ENCODE assay signal across 13 cellular contexts in genomic region chr4:22500128-22500611, GRCh38. TPM values are rescaled to one million over a fixed set of nuclear protein-coding genes. Genes with fewer than 3 reads are reported as not detected.
DNase-seq lines count a peak whose midpoint lies in the region; ATAC-seq, FAIRE-seq and TF ChIP-seq lines count a peak whose summit lies in the region.
"Had no signal": no experiment of that assay in that cellular context is flagged by ENCODE, and none has a peak within 500 bp of the region (broad histone marks: within the 10 kb centered on the region; RNA-seq: fewer than 3 reads in every experiment).

No MANE protein-coding gene starts in this region.

- FAIRE-seq in bronchial epithelial cell (lab: Jason Lieb, UNC), result no peak
- FAIRE-seq: GM12892 had no signal

- TF ChIP-seq POLR2A in HCT116 (IDR thresholded peaks at IDR 0.05; ENCODE audit: borderline replicate concordance, extremely low read depth, insufficient read depth, insufficient read length), result no peak

- BruUV-seq in HCT116 (replicated peaks; lab: Mats Ljungman, UMichigan), result no TSS peak

- H2AFZ ChIP-seq in HCT116 (ENCODE audit: low read depth, low read length, poor library complexity, severe bottlenecking), result no peak overlapping the region

- H3K27me3 ChIP-seq in HCT116 (ENCODE audit: insufficient read depth, low read length), result no peaks in the 10 kb centered on the region
- H3K27me3 ChIP-seq in bronchial epithelial cell (ENCODE audit: control insufficient read depth, insufficient read depth, low read length), result no peaks in the 10 kb centered on the region
- no peaks in the 10 kb centered on the region for H3K27me3 ChIP-seq in muscle layer of duodenum (ENCODE audit: low read depth, low read length)

- CTCF ChIA-PET in HCT116 (lab: Charles Lee), result no interaction called here

- H3K4me3 ChIP-seq in HCT116 (replicated peaks in 1 of 2; ENCODE audit: low read depth in 1 of 2, low read length in 2 of 2) (peak overlapping the region in 1 of 2 experiments; percentile 3; a peak in 1 of 4 replicates), bronchial epithelial cell (ENCODE audit: low read depth, low read length) (no peak overlapping the region), muscle layer of duodenum (ENCODE audit: low read depth in 1 of 2, low read length in 2 of 2) (no peak overlapping the region)
- H3K4me3 ChIP-seq: skin epidermis had no signal

- H3K9me3 ChIP-seq in HCT116 (ENCODE audit: control insufficient read depth in 1 of 2, insufficient read depth in 1 of 2, low read depth in 1 of 2, low read length in 2 of 2) (no peaks in the 10 kb centered on the region), muscle layer of duodenum (ENCODE audit: control insufficient read depth in 1 of 2, low read length in 2 of 2) (no peaks in the 10 kb centered on the region)

- DNase-seq in HCT116 (ENCODE audit: low read depth, low spot score) (no peak), NCI-H2081 (lab: John Stamatoyannopoulos, UW) (peak; percentile 70 to 92), bronchial epithelial cell (ENCODE audit: low read depth) (peak; percentile 64), 8988T (no peak), NOMO-1 (lab: John Stamatoyannopoulos, UW; ENCODE audit: unreplicated experiment in 2 of 2) (no peak)
- DNase-seq: CD4-positive, CD25-positive, alpha-beta regulatory T cell; NCI-H1694 treated with DMSO at 0.1 percent for 48 hours; T-helper 17 cell had no signal

- H3K4me2 ChIP-seq in HCT116 (ENCODE audit: low read length), result no peak overlapping the region

- no peak overlapping the region for H3K27ac ChIP-seq in HCT116 (ENCODE audit: low read depth, low read length)
- peak overlapping the region; percentile 32 for H3K27ac ChIP-seq in muscle layer of duodenum (ENCODE audit: low read length)

- TF ChIP-seq CTCF in HCT116 (IDR thresholded peaks at IDR 0.05 in 2 of 3, conservative IDR thresholded peaks at IDR 0.05 in 1 of 3; ENCODE audit: borderline replicate concordance in 1 of 3, insufficient read depth in 1 of 3, low read depth in 2 of 3, low read length in 2 of 3) (no peak), bronchial epithelial cell (IDR thresholded peaks at IDR 0.05; ENCODE audit: insufficient read depth, low read length, severe bottlenecking) (no peak)

- peaks cover 56% of the 10 kb centered on the region for H3K79me2 ChIP-seq in HCT116 (ENCODE audit: insufficient read depth, low read length)

- no peaks in the 10 kb centered on the region for H3K9me2 ChIP-seq in HCT116 (ENCODE audit: insufficient read depth)

- POLR2A ChIA-PET in HCT116 (lab: Charles Lee), result no interaction called here

- peaks cover 0 to 9% of the 10 kb centered on the region in 2 experiments; a peak in 3 of 4 replicates for H3K4me1 ChIP-seq in HCT116 (ENCODE audit: control insufficient read depth in 1 of 2, insufficient read depth in 2 of 2, low read length in 2 of 2)
- peaks cover 0 to 11% of the 10 kb centered on the region in 2 donors for H3K4me1 ChIP-seq in muscle layer of duodenum (ENCODE audit: control insufficient read depth in 1 of 2, insufficient read depth in 2 of 2, low read length in 2 of 2)

- TF ChIP-seq RAD21 in HCT116 (IDR thresholded peaks at IDR 0.05; ENCODE audit: low read depth), result no peak

- intact Hi-C loops in HCT116 (cut with micrococcal nuclease), result no loop called here

- H3K36me3 ChIP-seq in HCT116 (ENCODE audit: control insufficient read depth in 1 of 2, insufficient read depth in 2 of 2, low read length in 2 of 2), result no peaks in the 10 kb centered on the region
- H3K36me3 ChIP-seq in bronchial epithelial cell (ENCODE audit: control insufficient read depth, insufficient read depth, low read length), result no peaks in the 10 kb centered on the region
- no peaks in the 10 kb centered on the region for H3K36me3 ChIP-seq in muscle layer of duodenum (ENCODE audit: control insufficient read depth in 1 of 2, insufficient read depth in 2 of 2, low read length in 2 of 2)

- peak overlapping the region; percentile 22; the same call in 1 of the 2 replicates for H3K9ac ChIP-seq in HCT116 (ENCODE audit: low read length)

- ATAC-seq in HCT116, result peak; percentile 28; the same call in 1 of the 2 replicates
- no peak for ATAC-seq in GM21367 (IDR thresholded peaks at IDR 0.05; ENCODE audit: unreplicated experiment)
- ATAC-seq in GM19467 (IDR thresholded peaks at IDR 0.05; ENCODE audit: unreplicated experiment), result no peak
- ATAC-seq: T-helper 17 cell had no signal

- no peaks in the 10 kb centered on the region; the same call in 1 of the 2 replicates for H4K20me1 ChIP-seq in HCT116 (ENCODE audit: insufficient read depth)

- RAD21 ChIA-PET in HCT116 (lab: Charles Lee; ENCODE audit: low non-redundant PET in 1 of 2, low total read pairs in 2 of 2, uncharacterized antibody in 2 of 2, unreplicated experiment in 2 of 2), result no interaction called here

TF ChIP-seq in HCT116, 20 proteins besides CTCF, POLR2A, EP300 and RAD21:
- TF ChIP-seq MAX (IDR thresholded peaks at IDR 0.05), result no peak
- TF ChIP-seq POLR2AphosphoS5 (IDR thresholded peaks at IDR 0.05; ENCODE audit: low read depth, low read length), result no peak
- TF ChIP-seq SRF (IDR thresholded peaks at IDR 0.05; ENCODE audit: low read depth), result 0 out of 2 replicates have a peak, but pooled peaks have one; percentile 28
- no peak for TF ChIP-seq YY1 (IDR thresholded peaks at IDR 0.05; ENCODE audit: extremely low read depth, insufficient replicate concordance, low read depth, low read length)
- no peak for TF ChIP-seq FOSL1 (IDR thresholded peaks at IDR 0.05; ENCODE audit: low read depth)
- TF ChIP-seq SP1 (IDR thresholded peaks at IDR 0.05; ENCODE audit: low read depth), result 0 out of 2 replicates have a peak, but pooled peaks have one; percentile 36
TF ChIP-seq in HCT116: peak in this region for 2.

RNA-seq across cellular contexts. Expression of gene ADGRA3, which starts 15.7 kb away (rescaled TPM):
- total RNA-seq in HCT116 (2021; ENCODE audit: unreplicated experiment) (43.0 TPM), bronchial epithelial cell (24.2 and 34.2 TPM in 2 replicates)
- 18.3 and 20.5 TPM in 2 replicates for polyA plus RNA-seq in HCT116 (2012)

Comparison
In these comparisons a context has a peak if more than half of its experiments do, and no peak if none do; other contexts are left out.
1. DNase-seq: peak in NCI-H2081 (2 of 2) and bronchial epithelial cell (single experiment); none in HCT116 (single experiment), 8988T (single experiment) and NOMO-1 (0 of 2).